ENCODE assay signal across 8 cellular contexts in the genomic region with DNA sequence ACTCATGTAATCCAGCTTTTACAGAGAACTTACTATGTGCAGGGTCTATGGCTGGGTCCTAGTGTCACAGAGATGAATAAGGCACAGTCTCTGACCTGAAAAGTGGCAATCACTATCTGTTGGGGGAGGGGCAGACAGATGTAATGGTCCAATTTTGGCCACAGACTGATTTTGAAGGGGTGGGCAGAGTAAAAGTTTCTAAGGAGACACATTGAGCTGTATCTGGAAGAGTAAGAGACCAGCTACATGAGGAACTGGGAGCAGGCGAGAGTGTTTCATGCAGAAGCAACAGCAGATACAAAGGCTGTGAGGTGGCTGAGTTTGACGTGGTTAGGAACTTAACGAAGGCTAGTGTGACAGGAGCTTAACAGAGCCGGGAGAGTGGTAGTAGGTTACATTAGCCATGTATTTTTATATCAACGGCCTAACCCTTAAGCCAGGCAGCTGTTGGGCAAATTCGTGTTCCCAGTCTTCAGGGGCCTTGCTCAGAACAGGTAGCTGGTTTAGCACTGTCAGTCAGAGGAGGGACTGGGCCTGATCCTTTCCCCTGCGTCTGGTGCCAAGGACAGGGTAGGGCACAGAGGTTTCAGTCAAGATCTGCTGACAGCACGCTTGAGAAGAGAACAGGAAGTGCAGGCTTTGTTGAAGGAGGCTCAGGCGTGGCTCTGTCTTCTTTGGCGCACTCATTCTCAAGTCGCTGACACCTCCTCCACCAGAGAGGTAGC. TPM values are rescaled to one million over a fixed set of nuclear protein-coding genes. Genes with fewer than 3 reads are reported as not detected.
A peak's percentile ranks its signal among the peaks of the same experiment; 100 is the strongest.
DNase-seq lines count a peak whose midpoint lies in the region; ATAC-seq, FAIRE-seq and TF ChIP-seq lines count a peak whose summit lies in the region.

No MANE protein-coding gene starts in this region.

- no peak overlapping the region for H2BK120ac ChIP-seq in H1 (replicated peaks; ENCODE audit: low read depth, low read length)

- H3K4me3 ChIP-seq in BLaER1 treated with 17β-estradiol and CSF1 and Interleukin-3, amounts not matched to agents 10 nM and 100 nM = peak overlapping the region; percentile 81 to 91 (median 82); a peak in 18 of 20 replicates
- H3K4me3 ChIP-seq in HUES6 (ENCODE audit: low read depth, low read length) (peak overlapping the region; percentile 75), H1 (ENCODE audit: extremely low read depth in 1 of 4, insufficient read depth in 2 of 4, low read depth in 3 of 4, low read length in 4 of 4) (peak overlapping the region in 2 of 4 experiments; percentile 74 to 84; a peak in 2 of 8 replicates), parathyroid adenoma (ENCODE audit: low read depth, low read length) (peak overlapping the region; percentile 34)

- H3K79me1 ChIP-seq in H1 (ENCODE audit: low read depth, low read length) = no peaks in the 10 kb centered on the region

- TF ChIP-seq POLR2A in H1 (IDR thresholded peaks at IDR 0.05; ENCODE audit: control extremely low read depth in 1 of 2, low read depth in 2 of 2, low read length in 2 of 2) = no peak

- ATAC-seq in GM21367 (IDR thresholded peaks at IDR 0.05; ENCODE audit: unreplicated experiment) (peak; percentile 31), GM19328 (IDR thresholded peaks at IDR 0.05; ENCODE audit: unreplicated experiment) (no peak)

- CTCF ChIA-PET in H1 (lab: Charles Lee; ENCODE audit: partially characterized antibody) = interaction anchor here (0.6 to 20.2 kb wide), 45 partner anchors 9 to 251 kb away, joined by 3 to 422 read pairs (median 5); partner anchors contain the start of genes PGAP2 and RHOG

- TF ChIP-seq RAD21 in H1 (IDR thresholded peaks at IDR 0.05 in 1 of 2, conservative IDR thresholded peaks at IDR 0.05 in 1 of 2; ENCODE audit: low read depth in 2 of 2, low read length in 2 of 2) = no peak

- H4K8ac ChIP-seq in H1 (ENCODE audit: extremely low read depth, insufficient read depth, low read length) = no peak overlapping the region

- H3K79me2 ChIP-seq in H1 (ENCODE audit: control insufficient read depth in 1 of 2, insufficient read depth in 2 of 2, low read length in 2 of 2) = no peaks in the 10 kb centered on the region
- H3K79me2 ChIP-seq in parathyroid adenoma = peaks cover 15% of the 10 kb centered on the region

- peak overlapping the region; percentile 68 to 99 (median 94) for H3K4me2 ChIP-seq in BLaER1 treated with 17β-estradiol and CSF1 and Interleukin-3, amounts not matched to agents 10 nM and 100 nM
- H3K4me2 ChIP-seq in H1 (ENCODE audit: insufficient read depth in 1 of 2, low read depth in 2 of 2, low read length in 2 of 2) (peak overlapping the region; percentile 3 to 85), parathyroid adenoma (ENCODE audit: low read length) (no peak overlapping the region)

- peaks cover 48 to 54% (median 50%) of the 10 kb centered on the region in 10 experiments for H3K4me1 ChIP-seq in BLaER1 treated with 17β-estradiol and CSF1 and Interleukin-3, amounts not matched to agents 10 nM and 100 nM
- H3K4me1 ChIP-seq in HUES6 (ENCODE audit: control insufficient read depth, insufficient read depth, low read length) (peaks cover 32% of the 10 kb centered on the region), H1 (replicated peaks in 1 of 4; ENCODE audit: control insufficient read depth in 3 of 4, insufficient read depth in 4 of 4, low read length in 3 of 4) (peaks cover 8 to 14% (median 10%) of the 10 kb centered on the region in 4 experiments), parathyroid adenoma (peaks cover 11% of the 10 kb centered on the region)

- H3K23ac ChIP-seq in H1 (ENCODE audit: insufficient read length) = no peak overlapping the region

- peak overlapping the region; percentile 66; the same call in 1 of the 2 replicates for H2BK5ac ChIP-seq in H1 (ENCODE audit: low read depth, low read length)

- no peak overlapping the region for H4K5ac ChIP-seq in H1 (ENCODE audit: insufficient read length, low read depth, low read length)

- H3K23me2 ChIP-seq in H1 (ENCODE audit: low read depth, low read length) = peaks cover 8% of the 10 kb centered on the region; the same call in 1 of the 2 replicates

- no peak for TF ChIP-seq EP300 in H1 (IDR thresholded peaks at IDR 0.05; ENCODE audit: borderline replicate concordance in 1 of 2, low read depth in 2 of 2, low read length in 2 of 2)

- peak; percentile 41 for DNase-seq in activated CD4-positive, alpha-beta T cell treated with anti-CD3 and anti-CD28 coated beads for 24 hours (ENCODE audit: low read depth in 2 of 2)
- DNase-seq in H1 (ENCODE audit: low read depth in 1 of 2, low spot score in 2 of 2) (no peak), cortex of kidney (lab: John Stamatoyannopoulos, UW) (no peak)

- H3K9me3 ChIP-seq in BLaER1 treated with 17β-estradiol and CSF1 and Interleukin-3, amounts not matched to agents 10 nM and 100 nM (replicated peaks in 1 of 11) = no peaks in the 10 kb centered on the region
- H3K9me3 ChIP-seq in HUES6 (ENCODE audit: control insufficient read depth, insufficient read depth, low read depth, low read length) = no peaks in the 10 kb centered on the region
- no peaks in the 10 kb centered on the region for H3K9me3 ChIP-seq in H1 (ENCODE audit: insufficient read depth in 2 of 2, low read depth in 1 of 2, low read length in 1 of 2)
- no peaks in the 10 kb centered on the region for H3K9me3 ChIP-seq in parathyroid adenoma (ENCODE audit: control insufficient read depth, low read length)

- POLR2A ChIA-PET in H1 (lab: Charles Lee; ENCODE audit: partially characterized antibody) = interaction anchor here (1.0 to 2.9 kb wide), 8 partner anchors 9 to 241 kb away, joined by 3 to 13 read pairs (median 4); partner anchors contain the start of gene RHOG

- H3K9ac ChIP-seq in BLaER1 treated with 17β-estradiol and CSF1 and Interleukin-3, amounts not matched to agents 10 nM and 100 nM = peak overlapping the region; percentile 85 to 98 (median 91)
- H3K9ac ChIP-seq in HUES6 (ENCODE audit: low read length) = peak overlapping the region; percentile 50
- peak overlapping the region in 1 of 4 experiments; percentile 13; a peak in 1 of 7 replicates for H3K9ac ChIP-seq in H1 (replicated peaks in 1 of 4; ENCODE audit: extremely low read depth in 1 of 4, low read depth in 3 of 4, low read length in 3 of 4)
- H3K9ac ChIP-seq in parathyroid adenoma = no peak overlapping the region

- peak overlapping the region; percentile 88; the same call in 1 of the 2 replicates for H2BK15ac ChIP-seq in H1 (ENCODE audit: low read length)

- H3K27ac ChIP-seq in BLaER1 treated with 17β-estradiol and CSF1 and Interleukin-3, amounts not matched to agents 10 nM and 100 nM = peak overlapping the region; percentile 81 to 97 (median 90)
- H3K27ac ChIP-seq in HUES6 (ENCODE audit: low read depth, low read length) (no peak overlapping the region), H1 (ENCODE audit: low read depth, low read length) (no peak overlapping the region), parathyroid adenoma (peak overlapping the region; percentile 97)

- H3K4ac ChIP-seq in H1 (replicated peaks; ENCODE audit: insufficient read length, low read depth, low read length) = no peak overlapping the region

- TF ChIP-seq CTCF in H1 (IDR thresholded peaks at IDR 0.05; ENCODE audit: control extremely low read depth in 1 of 3, insufficient read depth in 1 of 3, low read depth in 1 of 3, low read length in 3 of 3) (no peak), parathyroid adenoma (IDR thresholded peaks at IDR 0.05) (no peak)

- H2AFZ ChIP-seq in H1 (ENCODE audit: low read length) (peak overlapping the region; percentile 100), parathyroid adenoma (peak overlapping the region; percentile 98)

- peak overlapping the region; percentile 75; the same call in 1 of the 2 replicates for H2BK12ac ChIP-seq in H1 (ENCODE audit: low read depth, low read length)

- FAIRE-seq in H1 (lab: Jason Lieb, UNC) = no peak

- no peak overlapping the region for H3K56ac ChIP-seq in H1 (replicated peaks; ENCODE audit: insufficient read length, low read depth, low read length)

- H3K36me3 ChIP-seq in BLaER1 treated with 17β-estradiol and CSF1 and Interleukin-3, amounts not matched to agents 10 nM and 100 nM = 0 out of 22 replicates have a peak, but pooled peaks cover 0 to 4% (median 0%) of the 10 kb centered on the region in 11 experiments
- H3K36me3 ChIP-seq in HUES6 (ENCODE audit: control insufficient read depth, insufficient read depth, low read length) (no peaks in the 10 kb centered on the region), H1 (ENCODE audit: control insufficient read depth in 2 of 4, insufficient read depth in 4 of 4, low read length in 3 of 4) (no peaks in the 10 kb centered on the region), parathyroid adenoma (ENCODE audit: control insufficient read depth, insufficient read depth, low read length) (no peaks in the 10 kb centered on the region)

- H3K18ac ChIP-seq in H1 (ENCODE audit: extremely low read depth, low read length) = peak overlapping the region; percentile 62; the same call in 1 of the 2 replicates

- H3K27me3 ChIP-seq in BLaER1 treated with 17β-estradiol and CSF1 and Interleukin-3, amounts not matched to agents 10 nM and 100 nM = peaks cover 0 to 11% (median 0%) of the 10 kb centered on the region in 11 experiments; a peak in 5 of 22 replicates
- peaks cover 6% of the 10 kb centered on the region; the same call in 1 of the 2 replicates for H3K27me3 ChIP-seq in HUES6 (ENCODE audit: control insufficient read depth, insufficient read depth, low read length)
- H3K27me3 ChIP-seq in H1 (replicated peaks in 1 of 4; ENCODE audit: control insufficient read depth in 3 of 4, extremely low read depth in 1 of 4, insufficient read depth in 3 of 4, low read length in 3 of 4) = peaks cover 0 to 13% (median 8%) of the 10 kb centered on the region in 4 experiments; a peak in 5 of 7 replicates
- H3K27me3 ChIP-seq in parathyroid adenoma (ENCODE audit: control insufficient read depth, insufficient read depth, low read length) = no peaks in the 10 kb centered on the region

- H4K20me1 ChIP-seq in BLaER1 treated with 17β-estradiol and CSF1 and Interleukin-3, amounts not matched to agents 10 nM and 100 nM = peaks cover 1 to 33% (median 25%) of the 10 kb centered on the region in 11 experiments; a peak in 17 of 22 replicates
- H4K20me1 ChIP-seq in H1 (replicated peaks in 1 of 2; ENCODE audit: control insufficient read depth in 1 of 2, insufficient read depth in 2 of 2, low read length in 2 of 2) = no peaks in the 10 kb centered on the region

- H2AK5ac ChIP-seq in H1 (ENCODE audit: low read depth, low read length) = no peak overlapping the region

- WGBS in H1 (ENCODE audit: extremely low coverage in 1 of 2, insufficient coverage in 1 of 2, insufficient read length in 1 of 2, insufficient replicate concordance in 2 of 2, low coverage in 1 of 2, low lambda C conversion rate in 2 of 2, missing lambda C conversion rate in 1 of 2), 2 experiments = 66% methylated on average over 11 of the region's 11 CpGs; no CpG with 5 or more reads in 1 of the 2 experiments

- H4K91ac ChIP-seq in H1 (replicated peaks; ENCODE audit: insufficient read length, low read length) = peak overlapping the region; percentile 1

- peak overlapping the region; percentile 82; the same call in 1 of the 2 replicates for H2BK20ac ChIP-seq in H1 (ENCODE audit: low read length)

- H3K14ac ChIP-seq in H1 (ENCODE audit: insufficient read length) = no peak overlapping the region

RNA-seq across cellular contexts. Expression of gene STIM1, which starts 1.4 kb away (rescaled TPM):
- total RNA-seq in H1 (2021; fragmentation: NEBNext Ultra II Directional; extraction: Animal tissue kit (Norgen Biotek cat#: 25700)) = 11.6 and 12.2 TPM in 2 replicates
- polyA plus RNA-seq in H1 (2011; rRNA removed) = 11.1 and 17.9 TPM in 2 replicates
- polyA plus RNA-seq in H1 (2011; cell fraction: cytosol; rRNA removed) = 14.4 TPM
- 21.5 TPM for polyA plus RNA-seq in H1 (2011; cell fraction: nucleus; rRNA removed)
- 10.1 to 17.7 TPM (median 14.6 TPM) in 4 replicates for polyA plus RNA-seq in H1 (2012, experiment 1 of 2)
- 10.8 TPM for polyA plus RNA-seq in H1 (2012, experiment 2 of 2)
- 11.3 TPM for polyA plus RNA-seq in H1 (2013, experiment 1 of 2)
- polyA plus RNA-seq in H1 (2013, experiment 2 of 2) = 12.8 TPM
- polyA minus RNA-seq in H1 (2011; rRNA and poly(A)+ RNA removed) = 36.5 and 60.1 TPM in 2 replicates
- 14.2 TPM for polyA minus RNA-seq in H1 (2011; cell fraction: cytosol; rRNA and poly(A)+ RNA removed)
- polyA minus RNA-seq in H1 (2011; cell fraction: nucleus; rRNA and poly(A)+ RNA removed) = 18.3 TPM

RNA-seq across cellular contexts. Expression of gene RHOG, which starts 13.3 kb away (rescaled TPM):
- 28.3 and 31.2 TPM in 2 replicates for total RNA-seq in H1 (2021; fragmentation: NEBNext Ultra II Directional; extraction: Animal tissue kit (Norgen Biotek cat#: 25700))
- polyA plus RNA-seq in H1 (2011; rRNA removed) = 69.6 and 79.8 TPM in 2 replicates
- polyA plus RNA-seq in H1 (2011; cell fraction: cytosol; rRNA removed) = 44.6 TPM
- 50.4 TPM for polyA plus RNA-seq in H1 (2011; cell fraction: nucleus; rRNA removed)
- 34.2 to 46.4 TPM (median 43.0 TPM) in 4 replicates for polyA plus RNA-seq in H1 (2012, experiment 1 of 2)
- 48.4 TPM for polyA plus RNA-seq in H1 (2012, experiment 2 of 2)
- 31.2 TPM for polyA plus RNA-seq in H1 (2013, experiment 1 of 2)
- 28.8 TPM for polyA plus RNA-seq in H1 (2013, experiment 2 of 2)
- polyA minus RNA-seq in H1 (2011; rRNA and poly(A)+ RNA removed) = 46.8 and 68.7 TPM in 2 replicates
- polyA minus RNA-seq in H1 (2011; cell fraction: cytosol; rRNA and poly(A)+ RNA removed) = 34.2 TPM
- 31.7 TPM for polyA minus RNA-seq in H1 (2011; cell fraction: nucleus; rRNA and poly(A)+ RNA removed)

RNA-seq across cellular contexts. Expression of gene PGAP2, which starts 45.7 kb away (rescaled TPM):
- total RNA-seq in H1 (2021; fragmentation: NEBNext Ultra II Directional; extraction: Animal tissue kit (Norgen Biotek cat#: 25700)) = 56.0 and 56.5 TPM in 2 replicates
- 106 and 111 TPM in 2 replicates for polyA plus RNA-seq in H1 (2011; rRNA removed)
- 68.7 TPM for polyA plus RNA-seq in H1 (2011; cell fraction: cytosol; rRNA removed)
- polyA plus RNA-seq in H1 (2011; cell fraction: nucleus; rRNA removed) = 103 TPM
- 53.7 to 85.1 TPM (median 73.2 TPM) in 4 replicates for polyA plus RNA-seq in H1 (2012, experiment 1 of 2)
- 79.9 TPM for polyA plus RNA-seq in H1 (2012, experiment 2 of 2)
- polyA plus RNA-seq in H1 (2013, experiment 1 of 2) = 63.9 TPM
- polyA plus RNA-seq in H1 (2013, experiment 2 of 2) = 71.3 TPM
- 82.7 and 110 TPM in 2 replicates for polyA minus RNA-seq in H1 (2011; rRNA and poly(A)+ RNA removed)
- 38.8 TPM for polyA minus RNA-seq in H1 (2011; cell fraction: cytosol; rRNA and poly(A)+ RNA removed)
- polyA minus RNA-seq in H1 (2011; cell fraction: nucleus; rRNA and poly(A)+ RNA removed) = 46.2 TPM

RNA-seq across cellular contexts. Expression of gene NUP98, which starts 56.7 kb away (rescaled TPM):
- total RNA-seq in H1 (2021; fragmentation: NEBNext Ultra II Directional; extraction: Animal tissue kit (Norgen Biotek cat#: 25700)) = 98.6 and 105 TPM in 2 replicates
- 243 and 261 TPM in 2 replicates for polyA plus RNA-seq in H1 (2011; rRNA removed)
- polyA plus RNA-seq in H1 (2011; cell fraction: cytosol; rRNA removed) = 159 TPM
- 309 TPM for polyA plus RNA-seq in H1 (2011; cell fraction: nucleus; rRNA removed)
- polyA plus RNA-seq in H1 (2012, experiment 1 of 2) = 49.4 to 93.4 TPM (median 84.2 TPM) in 4 replicates
- 12.2 TPM for polyA plus RNA-seq in H1 (2012, experiment 2 of 2)
- polyA plus RNA-seq in H1 (2013, experiment 1 of 2) = 75.9 TPM
- polyA plus RNA-seq in H1 (2013, experiment 2 of 2) = 67.4 TPM
- 379 and 432 TPM in 2 replicates for polyA minus RNA-seq in H1 (2011; rRNA and poly(A)+ RNA removed)
- polyA minus RNA-seq in H1 (2011; cell fraction: cytosol; rRNA and poly(A)+ RNA removed) = 119 TPM
- polyA minus RNA-seq in H1 (2011; cell fraction: nucleus; rRNA and poly(A)+ RNA removed) = 161 TPM

Comparison
In these comparisons a context has a peak if more than half of its experiments do, and no peak if none do; other contexts are left out.
1. H3K27ac ChIP-seq: peak in BLaER1 treated with 17β-estradiol and CSF1 and Interleukin-3, amounts not matched to agents 10 nM and 100 nM (11 of 11) and parathyroid adenoma (single experiment); none in HUES6 (single experiment) and H1 (single experiment).
2. DNase-seq: peak in activated CD4-positive, alpha-beta T cell treated with anti-CD3 and anti-CD28 coated beads for 24 hours (2 of 2); none in H1 (0 of 2) and cortex of kidney (single experiment).